In genomic region chr3:14289590-14290453, GRCh38 we compare ENCODE assay signal across 1 cellular context.
TF ChIP-seq lines count a peak whose summit lies in the region.

No MANE protein-coding gene starts in this region.

TF ChIP-seq in HEK293, 187 proteins besides CTCF, POLR2A, EP300 and RAD21 (continued from another document and continues in another):
- TF ChIP-seq, protein P1, sequence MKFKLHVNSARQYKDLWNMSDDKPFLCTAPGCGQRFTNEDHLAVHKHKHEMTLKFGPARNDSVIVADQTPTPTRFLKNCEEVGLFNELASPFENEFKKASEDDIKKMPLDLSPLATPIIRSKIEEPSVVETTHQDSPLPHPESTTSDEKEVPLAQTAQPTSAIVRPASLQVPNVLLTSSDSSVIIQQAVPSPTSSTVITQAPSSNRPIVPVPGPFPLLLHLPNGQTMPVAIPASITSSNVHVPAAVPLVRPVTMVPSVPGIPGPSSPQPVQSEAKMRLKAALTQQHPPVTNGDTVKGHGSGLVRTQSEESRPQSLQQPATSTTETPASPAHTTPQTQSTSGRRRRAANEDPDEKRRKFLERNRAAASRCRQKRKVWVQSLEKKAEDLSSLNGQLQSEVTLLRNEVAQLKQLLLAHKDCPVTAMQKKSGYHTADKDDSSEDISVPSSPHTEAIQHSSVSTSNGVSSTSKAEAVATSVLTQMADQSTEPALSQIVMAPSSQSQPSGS (tag by site-specific recombination; IDR thresholded peaks at IDR 0.05; ENCODE audit: low read depth), result 0 out of 2 replicates have a peak, but pooled peaks have one; percentile 25
- TF ChIP-seq OSR2 (tag by site-specific recombination; IDR thresholded peaks at IDR 0.05), result no peak
- TF ChIP-seq ZNF350 (tag by site-specific recombination; IDR thresholded peaks at IDR 0.05), result no peak
- TF ChIP-seq ZNF18 (tag by site-specific recombination; IDR thresholded peaks at IDR 0.05), result no peak
- TF ChIP-seq YY1 (tag by site-specific recombination; IDR thresholded peaks at IDR 0.05), result no peak
- peak; percentile 56 for TF ChIP-seq ZNF600 (tag by site-specific recombination; IDR thresholded peaks at IDR 0.05)
- TF ChIP-seq ZNF23 (tag by site-specific recombination; IDR thresholded peaks at IDR 0.05; ENCODE audit: borderline replicate concordance), result no peak
- TF ChIP-seq ZNF837 (tag by site-specific recombination; IDR thresholded peaks at IDR 0.05), result no peak
- peak; percentile 72; the same call in 1 of the 2 replicates for TF ChIP-seq ZNF394 (tag by site-specific recombination; IDR thresholded peaks at IDR 0.05; ENCODE audit: borderline replicate concordance)
- TF ChIP-seq KLF1 (tag by site-specific recombination; IDR thresholded peaks at IDR 0.05), result no peak
- no peak for TF ChIP-seq ZNF521 (tag by site-specific recombination; IDR thresholded peaks at IDR 0.05)
- TF ChIP-seq ZFP41 (tag by site-specific recombination; IDR thresholded peaks at IDR 0.05; ENCODE audit: borderline replicate concordance), result no peak
- TF ChIP-seq ZNF202 (tag by site-specific recombination; IDR thresholded peaks at IDR 0.05; ENCODE audit: borderline replicate concordance), result no peak
- no peak for TF ChIP-seq ZNF133 (tag by site-specific recombination; IDR thresholded peaks at IDR 0.05)
- TF ChIP-seq FEZF1 (tag by site-specific recombination; IDR thresholded peaks at IDR 0.05), result no peak
- TF ChIP-seq ZNF621 (tag by site-specific recombination; IDR thresholded peaks at IDR 0.05), result no peak
- TF ChIP-seq, protein P2, sequence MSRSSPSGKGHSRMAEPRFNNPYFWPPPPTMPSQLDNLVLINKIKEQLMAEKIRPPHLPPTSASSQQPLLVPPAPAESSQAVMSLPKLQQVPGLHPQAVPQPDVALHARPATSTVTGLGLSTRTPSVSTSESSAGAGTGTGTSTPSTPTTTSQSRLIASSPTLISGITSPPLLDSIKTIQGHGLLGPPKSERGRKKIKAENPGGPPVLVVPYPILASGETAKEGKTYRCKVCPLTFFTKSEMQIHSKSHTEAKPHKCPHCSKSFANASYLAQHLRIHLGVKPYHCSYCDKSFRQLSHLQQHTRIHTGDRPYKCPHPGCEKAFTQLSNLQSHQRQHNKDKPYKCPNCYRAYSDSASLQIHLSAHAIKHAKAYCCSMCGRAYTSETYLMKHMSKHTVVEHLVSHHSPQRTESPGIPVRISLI (tag by site-specific recombination; IDR thresholded peaks at IDR 0.05), result no peak
- no peak for TF ChIP-seq ZNF544 (tag by site-specific recombination; IDR thresholded peaks at IDR 0.05)
- TF ChIP-seq, protein P3, sequence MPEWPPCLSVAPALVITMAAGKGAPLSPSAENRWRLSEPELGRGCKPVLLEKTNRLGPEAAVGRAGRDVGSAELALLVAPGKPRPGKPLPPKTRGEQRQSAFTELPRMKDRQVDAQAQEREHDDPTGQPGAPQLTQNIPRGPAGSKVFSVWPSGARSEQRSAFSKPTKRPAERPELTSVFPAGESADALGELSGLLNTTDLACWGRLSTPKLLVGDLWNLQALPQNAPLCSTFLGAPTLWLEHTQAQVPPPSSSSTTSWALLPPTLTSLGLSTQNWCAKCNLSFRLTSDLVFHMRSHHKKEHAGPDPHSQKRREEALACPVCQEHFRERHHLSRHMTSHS (tag by site-specific recombination; IDR thresholded peaks at IDR 0.05), result no peak
- no peak for TF ChIP-seq ZNF157 (tag by site-specific recombination; IDR thresholded peaks at IDR 0.05)
- no peak for TF ChIP-seq ZNF2 (tag by site-specific recombination; IDR thresholded peaks at IDR 0.05)
- TF ChIP-seq ZNF366 (tag by site-specific recombination; conservative IDR thresholded peaks at IDR 0.05), result peak; percentile 43; the same call in 1 of the 2 replicates
- no peak for TF ChIP-seq SP2 (tag by site-specific recombination; IDR thresholded peaks at IDR 0.05)
- TF ChIP-seq ZEB2 (tag by site-specific recombination; IDR thresholded peaks at IDR 0.05), result peak; percentile 49; the same call in 1 of the 2 replicates
- peak; percentile 48 for TF ChIP-seq ZNF341 (tag by site-specific recombination; IDR thresholded peaks at IDR 0.05; ENCODE audit: low read depth)
- TF ChIP-seq SP7 (tag by site-specific recombination; IDR thresholded peaks at IDR 0.05), result peak; percentile 42; the same call in 1 of the 2 replicates
- TF ChIP-seq, protein P4, sequence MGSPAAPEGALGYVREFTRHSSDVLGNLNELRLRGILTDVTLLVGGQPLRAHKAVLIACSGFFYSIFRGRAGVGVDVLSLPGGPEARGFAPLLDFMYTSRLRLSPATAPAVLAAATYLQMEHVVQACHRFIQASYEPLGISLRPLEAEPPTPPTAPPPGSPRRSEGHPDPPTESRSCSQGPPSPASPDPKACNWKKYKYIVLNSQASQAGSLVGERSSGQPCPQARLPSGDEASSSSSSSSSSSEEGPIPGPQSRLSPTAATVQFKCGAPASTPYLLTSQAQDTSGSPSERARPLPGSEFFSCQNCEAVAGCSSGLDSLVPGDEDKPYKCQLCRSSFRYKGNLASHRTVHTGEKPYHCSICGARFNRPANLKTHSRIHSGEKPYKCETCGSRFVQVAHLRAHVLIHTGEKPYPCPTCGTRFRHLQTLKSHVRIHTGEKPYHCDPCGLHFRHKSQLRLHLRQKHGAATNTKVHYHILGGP (tag by site-specific recombination; IDR thresholded peaks at IDR 0.05), result no peak
- TF ChIP-seq ZNF629 (tag by site-specific recombination; IDR thresholded peaks at IDR 0.05), result peak; percentile 64
- TF ChIP-seq, protein P5, sequence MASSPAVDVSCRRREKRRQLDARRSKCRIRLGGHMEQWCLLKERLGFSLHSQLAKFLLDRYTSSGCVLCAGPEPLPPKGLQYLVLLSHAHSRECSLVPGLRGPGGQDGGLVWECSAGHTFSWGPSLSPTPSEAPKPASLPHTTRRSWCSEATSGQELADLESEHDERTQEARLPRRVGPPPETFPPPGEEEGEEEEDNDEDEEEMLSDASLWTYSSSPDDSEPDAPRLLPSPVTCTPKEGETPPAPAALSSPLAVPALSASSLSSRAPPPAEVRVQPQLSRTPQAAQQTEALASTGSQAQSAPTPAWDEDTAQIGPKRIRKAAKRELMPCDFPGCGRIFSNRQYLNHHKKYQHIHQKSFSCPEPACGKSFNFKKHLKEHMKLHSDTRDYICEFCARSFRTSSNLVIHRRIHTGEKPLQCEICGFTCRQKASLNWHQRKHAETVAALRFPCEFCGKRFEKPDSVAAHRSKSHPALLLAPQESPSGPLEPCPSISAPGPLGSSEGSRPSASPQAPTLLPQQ (tag by site-specific recombination; IDR thresholded peaks at IDR 0.05), result no peak
- TF ChIP-seq ZNF76 (tag by site-specific recombination; IDR thresholded peaks at IDR 0.05; ENCODE audit: borderline replicate concordance, low read depth), result no peak
- TF ChIP-seq ZBTB6 (tag by site-specific recombination; IDR thresholded peaks at IDR 0.05), result no peak
- TF ChIP-seq OVOL3 (tag by site-specific recombination; IDR thresholded peaks at IDR 0.05), result no peak
- no peak for TF ChIP-seq ZSCAN5A (tag by site-specific recombination; IDR thresholded peaks at IDR 0.05)
- TF ChIP-seq ZNF707 (tag by site-specific recombination; IDR thresholded peaks at IDR 0.05), result no peak
- no peak for TF ChIP-seq ZNF223 (tag by site-specific recombination; IDR thresholded peaks at IDR 0.05)
- no peak for TF ChIP-seq ZNF354C (tag by site-specific recombination; IDR thresholded peaks at IDR 0.05; ENCODE audit: borderline replicate concordance, low read depth)
- TF ChIP-seq HIC1 (tag by site-specific recombination; IDR thresholded peaks at IDR 0.05), result no peak
- TF ChIP-seq ZNF785 (tag by site-specific recombination; IDR thresholded peaks at IDR 0.05), result no peak
- no peak for TF ChIP-seq ZNF324 (tag by site-specific recombination; IDR thresholded peaks at IDR 0.05)
- TF ChIP-seq ZNF654 (tag by site-specific recombination; IDR thresholded peaks at IDR 0.05; ENCODE audit: low read depth), result no peak
- TF ChIP-seq ZNF433 (tag by site-specific recombination; IDR thresholded peaks at IDR 0.05; ENCODE audit: low read depth), result no peak
- TF ChIP-seq ZNF292 (tag by site-specific recombination; IDR thresholded peaks at IDR 0.05; ENCODE audit: borderline replicate concordance, low read depth), result no peak
- TF ChIP-seq EGR2 (tag by site-specific recombination; IDR thresholded peaks at IDR 0.05; ENCODE audit: low read depth), result no peak
- no peak for TF ChIP-seq ZNF610 (tag by site-specific recombination; IDR thresholded peaks at IDR 0.05; ENCODE audit: borderline replicate concordance)
- no peak; the same call in 1 of the 2 replicates for TF ChIP-seq ZNF398 (tag by site-specific recombination; IDR thresholded peaks at IDR 0.05)
- peak; percentile 16; the same call in 1 of the 2 replicates for TF ChIP-seq ZBTB21 (tag by site-specific recombination; IDR thresholded peaks at IDR 0.05)
- no peak for TF ChIP-seq ZNF571 (tag by site-specific recombination; IDR thresholded peaks at IDR 0.05)
- TF ChIP-seq ZNF423 (tag by site-specific recombination; IDR thresholded peaks at IDR 0.05), result no peak
- no peak for TF ChIP-seq BCL11A (tag by site-specific recombination; IDR thresholded peaks at IDR 0.05; ENCODE audit: low read depth)
- no peak for TF ChIP-seq ZNF624 (tag by site-specific recombination; IDR thresholded peaks at IDR 0.05)
- TF ChIP-seq ZNF701 (tag by site-specific recombination; IDR thresholded peaks at IDR 0.05), result no peak
- TF ChIP-seq ZNF658 (tag by site-specific recombination; IDR thresholded peaks at IDR 0.05), result no peak
- no peak for TF ChIP-seq KLF8 (tag by site-specific recombination; IDR thresholded peaks at IDR 0.05)
- no peak for TF ChIP-seq ZNF560 (tag by site-specific recombination; IDR thresholded peaks at IDR 0.05; ENCODE audit: borderline replicate concordance)
- TF ChIP-seq MEIS1 (CRISPR knock-in tag; IDR thresholded peaks at IDR 0.05; ENCODE audit: borderline replicate concordance), result no peak
- TF ChIP-seq ZBTB20 (tag by site-specific recombination; IDR thresholded peaks at IDR 0.05), result peak; percentile 11; the same call in 1 of the 2 replicates
- no peak for TF ChIP-seq SCRT2 (tag by site-specific recombination; IDR thresholded peaks at IDR 0.05)
- no peak for TF ChIP-seq HOXD13 (CRISPR knock-in tag; IDR thresholded peaks at IDR 0.05; ENCODE audit: borderline replicate concordance)
